18 cellular contexts compared by ENCODE assay signal in the genomic region with DNA sequence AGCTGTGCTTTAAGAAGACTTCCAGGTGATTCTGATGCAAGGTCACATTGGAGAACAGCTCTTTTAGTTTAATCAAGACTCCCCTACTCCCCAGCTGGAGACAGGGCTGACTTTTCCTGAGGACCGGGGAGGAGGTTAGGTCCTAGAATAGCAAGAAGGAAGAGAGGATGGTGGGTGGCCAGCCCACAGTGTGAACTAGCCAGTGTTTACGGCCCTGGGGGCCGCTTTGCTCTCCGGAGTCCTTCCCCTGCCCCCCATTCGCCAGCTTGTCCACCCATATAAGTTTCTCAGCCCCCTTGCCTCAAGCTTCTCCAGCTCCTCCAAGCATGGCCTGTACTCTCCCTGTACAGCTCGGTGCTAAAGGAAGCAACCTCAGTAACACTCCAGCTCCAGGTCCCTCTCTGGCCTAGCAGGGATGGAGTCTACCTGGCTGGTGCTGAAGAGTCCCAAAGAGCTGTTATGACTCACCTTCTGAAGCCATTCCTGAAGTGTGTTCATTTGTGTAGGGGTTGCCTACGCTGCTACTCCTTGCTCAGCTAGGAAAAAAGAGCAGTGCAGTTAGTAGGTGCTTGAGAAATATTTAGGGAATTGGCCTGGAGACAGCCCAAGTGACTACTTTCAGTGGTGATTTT. TPM values are rescaled to one million over a fixed set of nuclear protein-coding genes. Genes with fewer than 3 reads are reported as not detected.
DNase-seq lines count a peak whose midpoint lies in the region; ATAC-seq and TF ChIP-seq lines count a peak whose summit lies in the region.
"Had no signal": no experiment of that assay in that cellular context is flagged by ENCODE, and none has a peak within 500 bp of the region (broad histone marks: within the 10 kb centered on the region; RNA-seq: fewer than 3 reads in every experiment).

No MANE protein-coding gene starts in this region.

- no peak overlapping the region for H3K4me3 ChIP-seq in upper lobe of right lung
- H3K4me3 ChIP-seq: upper lobe of left lung had no signal

- ATAC-seq in activated T-cell treated with anti-CD3 and anti-CD28 coated beads, Interleukin-2, amount 50 U/mL, for 72 hours (replicated peaks in 1 of 2) = no peak
- ATAC-seq in foreskin keratinocyte (peak; percentile 8), upper lobe of right lung (peak; percentile 68), HG03521 (IDR thresholded peaks at IDR 0.05; ENCODE audit: unreplicated experiment) (no peak), HG03280 (IDR thresholded peaks at IDR 0.05; ENCODE audit: unreplicated experiment) (no peak)

- intact Hi-C loops in activated CD4-positive, alpha-beta memory T cell treated with anti-CD3 and anti-CD28 coated beads for 36 hours (cut with micrococcal nuclease) = loop anchor here (10.0 kb wide), 1 partner anchor 702 kb away; a partner anchor contains a TSS
- intact Hi-C loops in upper lobe of right lung (cut with DNase I) = no loop called here

- no peak for DNase-seq in activated T-cell treated with anti-CD3 and anti-CD28 coated beads, Interleukin-2, amount 50 U/mL, for 72 hours
- no peak for DNase-seq in activated T-cell treated with anti-CD3 and anti-CD28 coated beads for 4 hours
- no peak for DNase-seq in activated CD4-positive, alpha-beta memory T cell treated with anti-CD3 and anti-CD28 coated beads for 36 hours
- no peak for DNase-seq in foreskin keratinocyte
- DNase-seq in upper lobe of right lung = no peak
- DNase-seq in NCI-H187 (lab: John Stamatoyannopoulos, UW) = no peak
- DNase-seq: activated B cell treated with CpG ODN at 0.5 μM for 24 hours, amniotic stem cell, cerebellar nuclear complex, kidney, NCI-H2029 treated with DMSO at 0.1 percent for 48 hours, NCI-H510A, occipital lobe, SHP77 had no signal

- H3K4me1 ChIP-seq in foreskin keratinocyte (peaks cover 7% of the 10 kb centered on the region), upper lobe of right lung (peaks cover 43% of the 10 kb centered on the region)

- no peak overlapping the region for H3K27ac ChIP-seq in foreskin keratinocyte
- H3K27ac ChIP-seq in upper lobe of right lung = no peak overlapping the region

- peaks cover 0 to 2% of the 10 kb centered on the region in 2 donors for H3K9me3 Mint-ChIP-seq in activated T-cell treated with anti-CD3 and anti-CD28 coated beads, Interleukin-2, amount 50 U/mL, for 72 hours
- H3K9me3 Mint-ChIP-seq in activated CD4-positive, alpha-beta memory T cell treated with anti-CD3 and anti-CD28 coated beads for 36 hours = no peaks in the 10 kb centered on the region
- H3K9me3 Mint-ChIP-seq: activated B cell treated with CpG ODN at 0.5 μM for 24 hours; stimulated activated naive CD8-positive, alpha-beta T cell treated with anti-CD3 and anti-CD28 coated beads, Interleukin-15, Interleukin-2, amounts not matched to agents 100 ng/mL and 50 ng/mL, for 24 hours had no signal

- POLR2A ChIA-PET in activated CD4-positive, alpha-beta memory T cell treated with anti-CD3 and anti-CD28 coated beads for 36 hours (lab: Charles Lee) = interaction anchor here (1.8 kb wide), 1 partner anchor 12 kb away, joined by 6 read pairs; no protein-coding TSS in a partner anchor

- TF ChIP-seq CTCF in foreskin keratinocyte (conservative IDR thresholded peaks at IDR 0.05) (no peak), upper lobe of right lung (IDR thresholded peaks at IDR 0.05) (no peak)

- H3K4me1 Mint-ChIP-seq in activated T-cell treated with anti-CD3 and anti-CD28 coated beads, Interleukin-2, amount 50 U/mL, for 72 hours (ENCODE audit: low read depth) = peaks cover 99% of the 10 kb centered on the region
- H3K4me1 Mint-ChIP-seq in activated CD4-positive, alpha-beta memory T cell treated with anti-CD3 and anti-CD28 coated beads for 36 hours (ENCODE audit: low read depth) = peaks cover 90% of the 10 kb centered on the region

- H3K36me3 Mint-ChIP-seq in activated T-cell treated with anti-CD3 and anti-CD28 coated beads, Interleukin-2, amount 50 U/mL, for 72 hours (ENCODE audit: insufficient read depth in 2 of 2) = peaks cover 2 to 5% of the 10 kb centered on the region in 2 donors
- H3K36me3 Mint-ChIP-seq in activated CD4-positive, alpha-beta memory T cell treated with anti-CD3 and anti-CD28 coated beads for 36 hours = peaks cover 2% of the 10 kb centered on the region

- peaks cover 6% of the 10 kb centered on the region for H3K36me3 ChIP-seq in upper lobe of right lung

- no peaks in the 10 kb centered on the region for H3K27me3 Mint-ChIP-seq in activated T-cell treated with anti-CD3 and anti-CD28 coated beads, Interleukin-2, amount 50 U/mL, for 72 hours (ENCODE audit: low read depth)
- no peaks in the 10 kb centered on the region for H3K27me3 Mint-ChIP-seq in activated CD4-positive, alpha-beta memory T cell treated with anti-CD3 and anti-CD28 coated beads for 36 hours
- H3K27me3 Mint-ChIP-seq: activated B cell treated with CpG ODN at 0.5 μM for 24 hours; stimulated activated naive CD8-positive, alpha-beta T cell treated with anti-CD3 and anti-CD28 coated beads, Interleukin-15, Interleukin-2, amounts not matched to agents 100 ng/mL and 50 ng/mL, for 24 hours had no signal

- peak overlapping the region in 1 of 2 donors; percentile 70 for H3K4me3 Mint-ChIP-seq in activated T-cell treated with anti-CD3 and anti-CD28 coated beads, Interleukin-2, amount 50 U/mL, for 72 hours
- H3K4me3 Mint-ChIP-seq in activated CD4-positive, alpha-beta memory T cell treated with anti-CD3 and anti-CD28 coated beads for 36 hours = no peak overlapping the region
- H3K4me3 Mint-ChIP-seq: stimulated activated naive CD8-positive, alpha-beta T cell treated with anti-CD3 and anti-CD28 coated beads, Interleukin-15, Interleukin-2, amounts not matched to agents 100 ng/mL and 50 ng/mL, for 24 hours had no signal

- H3K9me3 ChIP-seq in upper lobe of right lung = no peaks in the 10 kb centered on the region
- H3K9me3 ChIP-seq: upper lobe of left lung had no signal

- H3K27ac Mint-ChIP-seq in activated T-cell treated with anti-CD3 and anti-CD28 coated beads, Interleukin-2, amount 50 U/mL, for 72 hours = peak overlapping the region; percentile 38
- peak overlapping the region; percentile 47 for H3K27ac Mint-ChIP-seq in activated CD4-positive, alpha-beta memory T cell treated with anti-CD3 and anti-CD28 coated beads for 36 hours
- H3K27ac Mint-ChIP-seq: stimulated activated naive CD8-positive, alpha-beta T cell treated with anti-CD3 and anti-CD28 coated beads, Interleukin-15, Interleukin-2, amounts not matched to agents 100 ng/mL and 50 ng/mL, for 24 hours had no signal

- CTCF ChIA-PET in activated CD4-positive, alpha-beta memory T cell treated with anti-CD3 and anti-CD28 coated beads for 36 hours (lab: Charles Lee) = interaction anchor here (0.8 kb wide), 1 partner anchor 13 kb away, joined by 3 read pairs; no protein-coding TSS in a partner anchor

- H3K27me3 ChIP-seq in foreskin keratinocyte (no peaks in the 10 kb centered on the region), upper lobe of right lung (no peaks in the 10 kb centered on the region)
- H3K27me3 ChIP-seq: upper lobe of left lung had no signal

RNA-seq across cellular contexts. Expression of a gene that starts 7.9 kb away (rescaled TPM):
- total RNA-seq in activated T-cell treated with anti-CD3 and anti-CD28 coated beads, Interleukin-2, amount 50 U/mL, for 72 hours = 10 to 100 TPM; 51.6 to 55.1 TPM
- 10 to 100 TPM; 40.7 to 42.0 TPM for total RNA-seq in activated CD4-positive, alpha-beta memory T cell treated with anti-CD3 and anti-CD28 coated beads for 36 hours
- total RNA-seq in foreskin keratinocyte = 12.4 and 13.1 TPM in 2 replicates
- polyA plus RNA-seq in foreskin keratinocyte = 2.9 and 3.0 TPM in 2 replicates
- 35.0 TPM for total RNA-seq in upper lobe of right lung

Comparison
In these comparisons a context has a peak if more than half of its experiments do, and no peak if none do; other contexts are left out.
1. ATAC-seq: peak in foreskin keratinocyte (single experiment) and upper lobe of right lung (single experiment); none in activated T-cell treated with anti-CD3 and anti-CD28 coated beads, Interleukin-2, amount 50 U/mL, for 72 hours (0 of 2), HG03521 (single experiment) and HG03280 (single experiment).